Comparison of ENCODE assay signal across 7 cellular contexts in genomic region chr14:76539130-76539529, GRCh38.
"Had no signal": no experiment of that assay in that cellular context is flagged by ENCODE, and none has a peak within 500 bp of the region (broad histone marks: within the 10 kb centered on the region; RNA-seq: fewer than 3 reads in every experiment).

No MANE protein-coding gene starts in this region.

- H3K27ac ChIP-seq: GM23248 had no signal

- DNase-seq: GM23248, GOT3, H7, KBM-7 had no signal

- H3K36me3 ChIP-seq: HAP-1 had no signal

- H3K4me3 ChIP-seq: GM23248, HAP-1 had no signal

- H3K9me3 ChIP-seq: HAP-1 had no signal

- H3K36me3 Mint-ChIP-seq: IgD-negative memory B cell had no signal

- H2AFZ ChIP-seq: GM23248 had no signal

- H3K4me3 Mint-ChIP-seq: IgD-negative memory B cell had no signal

- ATAC-seq: HCT116 had no signal

- H3K9ac ChIP-seq: GM23248 had no signal

- H3K27ac Mint-ChIP-seq: IgD-negative memory B cell had no signal
